In the genomic region with DNA sequence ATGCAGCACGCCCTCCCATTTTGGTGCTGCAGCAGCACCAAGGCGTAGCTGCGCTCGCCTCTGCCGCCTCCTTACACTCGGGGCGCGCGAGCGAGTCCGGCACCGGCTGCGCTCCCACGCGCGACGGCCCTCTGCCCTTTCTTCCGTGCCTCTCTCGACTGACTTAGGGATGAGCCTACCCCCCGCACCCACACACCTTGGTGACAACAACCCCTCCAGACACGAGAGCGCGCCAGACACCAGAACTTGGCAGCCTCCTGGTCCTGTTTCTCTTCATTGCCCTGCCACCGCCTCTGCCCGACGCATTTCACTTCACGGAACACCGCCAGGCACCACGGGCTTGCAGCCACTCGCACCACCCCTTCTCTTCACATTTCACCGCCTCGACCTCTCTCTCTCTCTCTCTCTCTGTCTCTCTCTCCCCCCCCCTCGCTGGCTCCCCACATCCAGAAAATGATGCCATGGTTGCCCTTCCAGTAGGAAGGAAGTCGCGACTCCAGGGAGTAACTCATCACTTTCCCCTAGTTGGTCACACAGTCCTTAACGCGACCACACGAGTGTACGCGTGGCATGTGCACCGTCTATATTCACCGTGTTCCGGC, we compare ENCODE assay signal across 1 cellular context. TPM values are rescaled to one million over a fixed set of nuclear protein-coding genes. Genes with fewer than 3 reads are reported as not detected.
"Had no signal": no experiment of that assay in that cellular context is flagged by ENCODE, and none has a peak within 500 bp of the region (broad histone marks: within the 10 kb centered on the region; RNA-seq: fewer than 3 reads in every experiment).

No MANE protein-coding gene starts in this region.

RNA-seq across cellular contexts. Expression of a gene that starts 47.0 kb away (rescaled TPM):
- total RNA-seq: bronchial epithelial cell had no signal
